In the genomic region with DNA sequence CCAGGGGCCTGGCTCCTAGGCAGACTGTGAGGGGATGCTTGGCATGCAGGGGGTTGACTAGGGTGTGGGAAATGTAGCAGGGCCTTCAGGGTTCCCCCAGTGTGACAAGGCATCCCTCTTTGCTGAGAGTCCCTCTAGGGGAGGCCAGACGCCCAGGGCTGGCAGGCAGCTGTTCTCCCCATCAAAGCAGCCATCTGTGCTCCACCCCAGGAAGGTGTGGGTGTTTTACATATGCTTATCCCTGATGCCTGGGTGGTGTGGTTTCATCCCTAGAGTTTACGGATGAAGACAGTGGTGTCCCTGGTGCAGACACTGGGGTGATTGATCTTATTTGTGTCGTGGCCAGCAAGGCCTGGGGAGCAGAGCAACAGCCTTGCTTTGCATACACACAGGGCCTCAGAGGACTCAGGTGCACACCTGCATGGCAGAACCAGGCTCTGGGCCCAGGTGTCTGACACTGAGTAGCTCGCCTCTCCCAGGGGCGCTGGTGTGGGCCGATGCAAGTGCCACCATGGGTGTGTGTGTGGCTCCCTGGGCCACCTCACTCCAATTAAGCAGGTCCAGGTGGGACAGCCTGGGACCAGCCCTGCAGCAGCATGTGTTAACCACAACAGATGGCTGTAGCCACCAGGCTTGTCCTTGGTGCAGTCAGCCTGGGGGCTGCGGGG, we compare ENCODE assay signal across 20 cellular contexts.
DNase-seq lines count a peak whose midpoint lies in the region; ATAC-seq and TF ChIP-seq lines count a peak whose summit lies in the region.
"Had no signal": no experiment of that assay in that cellular context is flagged by ENCODE, and none has a peak within 500 bp of the region (broad histone marks: within the 10 kb centered on the region; RNA-seq: fewer than 3 reads in every experiment).

No MANE protein-coding gene starts in this region.

- H3K4me3 Mint-ChIP-seq in central memory CD8-positive, alpha-beta T cell, result no peak overlapping the region
- no peak overlapping the region for H3K4me3 Mint-ChIP-seq in activated CD4-positive, alpha-beta T cell treated with anti-CD3 and anti-CD28 coated beads, Interleukin-2, amount 10 ng/mL, durations not matched to agents 24 days and 14 days

- H3K27me3 ChIP-seq in osteoblast (ENCODE audit: insufficient read depth, low read length), result no peaks in the 10 kb centered on the region
- H3K27me3 ChIP-seq in esophagus squamous epithelium, result no peaks in the 10 kb centered on the region
- H3K27me3 ChIP-seq: heart left ventricle, left lung, uterus had no signal

- intact Hi-C loops in activated CD4-positive, alpha-beta T cell treated with anti-CD3 and anti-CD28 coated beads, Interleukin-2, amount 10 ng/mL, durations not matched to agents 24 days and 14 days (cut with micrococcal nuclease), result no loop called here
- intact Hi-C loops in esophagus squamous epithelium (cut with DNase I), result no loop called here

- WGBS in esophagus squamous epithelium, 2 donors, result 80% methylated on average over 1 of the region's 7 CpGs; no CpG with 5 or more reads in 1 of the 2 donors

- no peak for TF ChIP-seq CTCF in osteoblast (IDR thresholded peaks at IDR 0.05; ENCODE audit: extremely low read depth, low read depth, low read length)
- TF ChIP-seq CTCF in esophagus squamous epithelium (IDR thresholded peaks at IDR 0.05), result no peak

- H3K9me3 ChIP-seq in osteoblast (ENCODE audit: low read depth, low read length), result no peaks in the 10 kb centered on the region
- no peaks in the 10 kb centered on the region for H3K9me3 ChIP-seq in esophagus squamous epithelium
- H3K9me3 ChIP-seq: heart left ventricle, left lung, uterus had no signal

- H3K9me3 Mint-ChIP-seq in central memory CD8-positive, alpha-beta T cell, result no peaks in the 10 kb centered on the region
- H3K9me3 Mint-ChIP-seq in activated CD4-positive, alpha-beta T cell treated with anti-CD3 and anti-CD28 coated beads, Interleukin-2, amount 10 ng/mL, durations not matched to agents 24 days and 14 days, result no peaks in the 10 kb centered on the region

- peak; percentile 16 for DNase-seq in activated T-cell treated with anti-CD3 and anti-CD28 coated beads, Interleukin-2, amount 50 U/mL, for 1 hour
- DNase-seq in activated T-cell treated with anti-CD3 and anti-CD28 coated beads, Interleukin-2, amount 50 U/mL, for 48 hours, result no peak
- DNase-seq in NCI-H1694 (lab: John Stamatoyannopoulos, UW) (peak; percentile 55), osteoblast (ENCODE audit: insufficient read length, low spot score, missing footprints) (peak; percentile 60), esophagus squamous epithelium (lab: John Stamatoyannopoulos, UW) (no peak), amniotic stem cell (lab: John Stamatoyannopoulos, UW) (no peak)
- no peak for DNase-seq in central memory CD8-positive, alpha-beta T cell (ENCODE audit: low spot score in 2 of 2)
- no peak for DNase-seq in activated CD4-positive, alpha-beta T cell treated with anti-CD3 and anti-CD28 coated beads, Interleukin-2, amount 10 ng/mL, durations not matched to agents 24 days and 14 days
- DNase-seq: activated effector memory CD4-positive, alpha-beta T cell treated with anti-CD3 and anti-CD28 coated beads, Interleukin-2, amount 50 U/mL, for 16 hours; GOT3; Kasumi-1; NCI-H1092 treated with DMSO at 0.1 percent for 48 hours; NCI-H2081; NCI-H510A treated with DMSO at 0.1 percent for 48 hours; stimulated activated CD4-positive, alpha-beta T cell treated with anti-CD3 and anti-CD28 coated beads, Interleukin-12 subunit alpha, Interleukin-12 subunit beta, amount 100 ng/mL, for 4 hours; T1000; uterus had no signal

- H3K27me3 Mint-ChIP-seq in central memory CD8-positive, alpha-beta T cell, result no peaks in the 10 kb centered on the region
- no peaks in the 10 kb centered on the region for H3K27me3 Mint-ChIP-seq in activated CD4-positive, alpha-beta T cell treated with anti-CD3 and anti-CD28 coated beads, Interleukin-2, amount 10 ng/mL, durations not matched to agents 24 days and 14 days

- no peak overlapping the region for H3K4me2 ChIP-seq in osteoblast (ENCODE audit: insufficient read depth, low read length)

- H3K36me3 Mint-ChIP-seq in central memory CD8-positive, alpha-beta T cell (ENCODE audit: insufficient read depth), result peaks cover 41% of the 10 kb centered on the region
- H3K36me3 Mint-ChIP-seq in activated CD4-positive, alpha-beta T cell treated with anti-CD3 and anti-CD28 coated beads, Interleukin-2, amount 10 ng/mL, durations not matched to agents 24 days and 14 days (ENCODE audit: low read depth), result peaks cover 36% of the 10 kb centered on the region

- no peak overlapping the region for H2AFZ ChIP-seq in osteoblast (ENCODE audit: low read length)

- H3K36me3 ChIP-seq in osteoblast (ENCODE audit: insufficient read depth, low read length) (peaks cover 81% of the 10 kb centered on the region), esophagus squamous epithelium (peaks cover 29 to 100% (median 54%) of the 10 kb centered on the region in 3 donors)
- H3K36me3 ChIP-seq: uterus had no signal

- no peak overlapping the region for H3K27ac ChIP-seq in osteoblast (ENCODE audit: low read depth, low read length)
- H3K27ac ChIP-seq in esophagus squamous epithelium, result no peak overlapping the region
- H3K27ac ChIP-seq: heart left ventricle, left lung, uterus had no signal

- ATAC-seq in central memory CD8-positive, alpha-beta T cell (replicated peaks; ENCODE audit: extremely low read depth, poor library complexity, severe bottlenecking), result no peak
- ATAC-seq: activated CD4-positive, CD25-positive, alpha-beta regulatory T cell treated with anti-CD3 and anti-CD28 coated beads, Interleukin-2, amount 50 U/mL, for 24 hours; heart left ventricle; left lung had no signal

- no peak for TF ChIP-seq POLR2A in esophagus squamous epithelium (IDR thresholded peaks at IDR 0.05)

- peaks cover 42% of the 10 kb centered on the region for H4K20me1 ChIP-seq in osteoblast (ENCODE audit: insufficient read depth, low read length)

- no peaks in the 10 kb centered on the region for H3K4me1 ChIP-seq in osteoblast (ENCODE audit: insufficient read depth, low read length)
- H3K4me1 ChIP-seq in esophagus squamous epithelium, result peaks cover 17 to 51% (median 26%) of the 10 kb centered on the region in 3 donors
- H3K4me1 ChIP-seq: uterus had no signal

- H3K79me2 ChIP-seq in osteoblast (ENCODE audit: insufficient read depth, low read length), result peaks cover 60% of the 10 kb centered on the region

- H3K27ac Mint-ChIP-seq in central memory CD8-positive, alpha-beta T cell (ENCODE audit: low read depth), result peak overlapping the region; percentile 19
- H3K27ac Mint-ChIP-seq in activated CD4-positive, alpha-beta T cell treated with anti-CD3 and anti-CD28 coated beads, Interleukin-2, amount 10 ng/mL, durations not matched to agents 24 days and 14 days, result no peak overlapping the region

- H3K4me3 ChIP-seq in osteoblast (ENCODE audit: insufficient read depth, low read length), result no peak overlapping the region
- H3K4me3 ChIP-seq in esophagus squamous epithelium, result no peak overlapping the region
- H3K4me3 ChIP-seq: heart left ventricle, left lung, uterus had no signal

- peaks cover 19% of the 10 kb centered on the region for H3K4me1 Mint-ChIP-seq in central memory CD8-positive, alpha-beta T cell
- H3K4me1 Mint-ChIP-seq in activated CD4-positive, alpha-beta T cell treated with anti-CD3 and anti-CD28 coated beads, Interleukin-2, amount 10 ng/mL, durations not matched to agents 24 days and 14 days, result peaks cover 11% of the 10 kb centered on the region

Comparison
In these comparisons a context has a peak if more than half of its experiments do, and no peak if none do; other contexts are left out.
1. DNase-seq: peak in activated T-cell treated with anti-CD3 and anti-CD28 coated beads, Interleukin-2, amount 50 U/mL, for 1 hour (single experiment), NCI-H1694 (single experiment) and osteoblast (single experiment); none in activated T-cell treated with anti-CD3 and anti-CD28 coated beads, Interleukin-2, amount 50 U/mL, for 48 hours (0 of 2), central memory CD8-positive, alpha-beta T cell (0 of 2), activated CD4-positive, alpha-beta T cell treated with anti-CD3 and anti-CD28 coated beads, Interleukin-2, amount 10 ng/mL, durations not matched to agents 24 days and 14 days (single experiment), esophagus squamous epithelium (single experiment) and amniotic stem cell (single experiment).